14 cellular contexts compared by ENCODE assay signal in the genomic region with DNA sequence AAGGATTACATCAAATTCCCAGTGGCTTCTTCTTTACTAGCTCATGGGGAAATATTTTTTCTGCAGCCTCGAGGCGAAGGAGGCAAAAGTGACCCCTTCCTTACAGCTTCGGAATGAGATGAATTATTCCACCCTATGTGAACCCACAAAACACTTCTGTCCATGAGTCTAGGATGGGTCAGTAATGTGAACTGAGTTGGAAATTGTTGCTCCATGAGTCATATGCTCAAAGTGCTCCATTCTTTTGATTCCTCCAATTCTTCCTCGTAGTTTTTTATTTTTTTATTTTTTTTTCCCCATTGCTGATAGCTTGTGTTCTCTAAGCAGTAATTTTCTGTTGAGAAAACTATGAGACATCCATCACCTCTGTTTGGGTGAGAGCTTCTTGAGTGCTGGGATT. TPM values are rescaled to one million over a fixed set of nuclear protein-coding genes. Genes with fewer than 3 reads are reported as not detected.
DNase-seq lines count a peak whose midpoint lies in the region; ATAC-seq and TF ChIP-seq lines count a peak whose summit lies in the region.
"Had no signal": no experiment of that assay in that cellular context is flagged by ENCODE, and none has a peak within 500 bp of the region (broad histone marks: within the 10 kb centered on the region; RNA-seq: fewer than 3 reads in every experiment).

No MANE protein-coding gene starts in this region.

- H3K27me3 ChIP-seq in RWPE2 (ENCODE audit: insufficient read depth, poor library complexity, severe bottlenecking), result no peaks in the 10 kb centered on the region
- H3K27me3 ChIP-seq in heart left ventricle, result peaks cover 0 to 9% (median 0%) of the 10 kb centered on the region in 9 donors
- no peaks in the 10 kb centered on the region for H3K27me3 ChIP-seq in gastrocnemius medialis

- ATAC-seq in RWPE2 (ENCODE audit: low read depth) (peak; percentile 87), left colon (no peak), heart left ventricle (no peak), gastrocnemius medialis (no peak), GM21390 (IDR thresholded peaks at IDR 0.05; ENCODE audit: unreplicated experiment) (no peak)
- ATAC-seq: activated CD8-positive, alpha-beta memory T cell treated with anti-CD3 and anti-CD28 coated beads, Interleukin-2, amount 10 ng/mL, durations not matched to agents 7 days and 5 days; activated naive CD4-positive, alpha-beta T cell treated with anti-CD3 and anti-CD28 coated beads, Interleukin-2, amount 50 U/mL, for 72 hours had no signal

- H3K36me3 ChIP-seq in RWPE2 (ENCODE audit: low read depth), result no peaks in the 10 kb centered on the region
- H3K36me3 ChIP-seq in heart left ventricle, result no peaks in the 10 kb centered on the region
- no peaks in the 10 kb centered on the region for H3K36me3 ChIP-seq in gastrocnemius medialis

- intact Hi-C loops in left colon (cut with DNase I, micrococcal nuclease) (no loop called here), heart left ventricle (cut with DNase I) (no loop called here), gastrocnemius medialis (cut with DNase I; ENCODE audit: low total_unique reads) (no loop called here)

- peak overlapping the region; percentile 3 for H3K27ac ChIP-seq in RWPE2 (ENCODE audit: poor library complexity, severe bottlenecking)
- no peak overlapping the region for H3K27ac ChIP-seq in heart left ventricle
- no peak overlapping the region for H3K27ac ChIP-seq in gastrocnemius medialis

- DNase-seq in H4 (ENCODE audit: low spot score) (peak; percentile 26), RWPE2 (ENCODE audit: low spot score) (no peak), fibroblast of peridontal ligament (ENCODE audit: extremely low read depth) (peak; percentile 56), skeletal muscle cell (ENCODE audit: low read depth) (peak; percentile 41), left colon (no peak), heart left ventricle (no peak), gastrocnemius medialis (no peak)
- DNase-seq: activated CD8-positive, alpha-beta memory T cell treated with anti-CD3 and anti-CD28 coated beads, Interleukin-2, amount 10 ng/mL, durations not matched to agents 7 days and 5 days; COR-L47; NCI-H1436; NCI-H524; retina had no signal

- WGBS in heart left ventricle, 4 donors, result 46 to 63% (median 53%) methylated on average over 4 of the region's 4 CpGs

- no peak for TF ChIP-seq CTCF in RWPE2 (IDR thresholded peaks at IDR 0.05; ENCODE audit: poor library complexity, severe bottlenecking)
- TF ChIP-seq CTCF in heart left ventricle (IDR thresholded peaks at IDR 0.05), result no peak
- no peak for TF ChIP-seq CTCF in gastrocnemius medialis (IDR thresholded peaks at IDR 0.05 in 4 of 5, conservative IDR thresholded peaks at IDR 0.05 in 1 of 5)

- TF ChIP-seq POLR2A in heart left ventricle (IDR thresholded peaks at IDR 0.05) (no peak), gastrocnemius medialis (IDR thresholded peaks at IDR 0.05) (no peak)

- H3K4me3 ChIP-seq in RWPE2 (ENCODE audit: severe bottlenecking) (no peak overlapping the region), skeletal muscle cell (ENCODE audit: low read depth, low read length) (no peak overlapping the region), heart left ventricle (no peak overlapping the region), gastrocnemius medialis (no peak overlapping the region)

- in situ Hi-C loops in gastrocnemius medialis (cut with MboI; ENCODE audit: low sequenced_read_pairs in 4 of 4), result no loop called here

- H3K4me1 ChIP-seq in RWPE2 (ENCODE audit: insufficient read depth, poor library complexity, severe bottlenecking) (peaks cover 5% of the 10 kb centered on the region), heart left ventricle (no peaks in the 10 kb centered on the region), gastrocnemius medialis (no peaks in the 10 kb centered on the region)

- H3K9me3 ChIP-seq in RWPE2 (ENCODE audit: severe bottlenecking), result no peaks in the 10 kb centered on the region
- no peaks in the 10 kb centered on the region for H3K9me3 ChIP-seq in heart left ventricle
- H3K9me3 ChIP-seq in gastrocnemius medialis, result no peaks in the 10 kb centered on the region

RNA-seq across cellular contexts. Expression of a gene that starts 31.7 kb away (rescaled TPM):
- total RNA-seq in H4 (2014; rRNA removed; shearing (Covaris generic)), result 85.7 and 88.9 TPM in 2 replicates
- total RNA-seq in left colon (10 to 100 TPM; 48.8 to 49.5 TPM), heart left ventricle (10 to 100 TPM; 41.0 to 75.1 (median 58.3) TPM), gastrocnemius medialis (100 to 1,000 TPM in 1 of 4 donors, 10 to 100 TPM in 3; 57.1 to 100 (median 59.6) TPM)
- polyA plus RNA-seq in heart left ventricle, result 10 to 100 TPM; 21.8 to 55.9 TPM

Comparison
In these comparisons a context has a peak if more than half of its experiments do, and no peak if none do; other contexts are left out.
1. DNase-seq: peak in H4 (single experiment), fibroblast of peridontal ligament (single experiment) and skeletal muscle cell (single experiment); none in RWPE2 (single experiment), left colon (0 of 2), heart left ventricle (0 of 5) and gastrocnemius medialis (0 of 2).